In genomic region chr7:52609511-52609910, GRCh38 we compare ENCODE assay signal across 30 cellular contexts.
"Had no signal": no experiment of that assay in that cellular context is flagged by ENCODE, and none has a peak within 500 bp of the region (broad histone marks: within the 10 kb centered on the region; RNA-seq: fewer than 3 reads in every experiment).

No MANE protein-coding gene starts in this region.

- H2AFZ ChIP-seq: neural progenitor cell, parathyroid adenoma had no signal

- H3K9ac ChIP-seq: neural progenitor cell, parathyroid adenoma had no signal

- H3K36me3 ChIP-seq: neural progenitor cell, ovary, right lobe of liver, sigmoid colon, stomach, suprapubic skin, tibial artery, transverse colon, upper lobe of left lung, vagina had no signal

- H3K27me3 Mint-ChIP-seq: progenitor cell of endocrine pancreas; stimulated activated naive B cell treated with anti-CD40 and anti-IgM and Interleukin-4, amounts not matched to agents 10 μg/mL and 1 μg/mL and 100 μg/mL, for 72 hours; stimulated activated naive CD8-positive, alpha-beta T cell treated with anti-CD3 and anti-CD28 coated beads, Interleukin-15, Interleukin-2, amounts not matched to agents 100 ng/mL and 50 ng/mL, for 24 hours had no signal

- H3K4me2 ChIP-seq: neural progenitor cell had no signal

- H3K4me1 ChIP-seq: neural progenitor cell, parathyroid adenoma, psoas muscle, right lobe of liver, sigmoid colon, stomach, suprapubic skin, testis, tibial artery, transverse colon, upper lobe of left lung, vagina had no signal

- H3K79me2 ChIP-seq: parathyroid adenoma had no signal

- H3K27ac Mint-ChIP-seq: naive thymus-derived CD4-positive, alpha-beta T cell; natural killer cell; nephron; neural progenitor cell; progenitor cell of endocrine pancreas; stimulated activated effector memory CD8-positive, alpha-beta T cell treated with anti-CD3 and anti-CD28 coated beads, Interleukin-12 subunit alpha, Interleukin-12 subunit beta, amount 100 ng/mL, for 72 hours; stimulated activated naive B cell treated with anti-CD40 and anti-IgM and Interleukin-4, amounts not matched to agents 10 μg/mL and 1 μg/mL and 100 μg/mL, for 72 hours; stimulated activated naive CD8-positive, alpha-beta T cell treated with anti-CD3 and anti-CD28 coated beads, Interleukin-15, Interleukin-2, amounts not matched to agents 100 ng/mL and 50 ng/mL, for 24 hours had no signal

- FAIRE-seq: urothelium cell line had no signal

- DNase-seq: naive thymus-derived CD4-positive, alpha-beta T cell; natural killer cell; occipital lobe; ovary; posterior cingulate gyrus; psoas muscle; right lobe of liver; sigmoid colon; small intestine; stimulated activated CD4-positive, alpha-beta T cell treated with anti-CD3 and anti-CD28 coated beads, Interleukin-15, amount 100 ng/mL, for 24 hours; stimulated activated CD4-positive, alpha-beta T cell treated with anti-CD3 and anti-CD28 coated beads, Interleukin-2, amount 100 ng/mL, for 24 hours; stimulated activated CD4-positive, alpha-beta T cell treated with anti-CD3 and anti-CD28 coated beads, Interleukin-2, amount 100 ng/mL, for 48 hours; stimulated activated CD4-positive, alpha-beta T cell treated with anti-CD3 and anti-CD28 coated beads, Interleukin-4, amount 100 ng/mL, for 24 hours; stimulated activated naive B cell treated with anti-CD40 and anti-IgM and Interleukin-4, amounts not matched to agents 10 μg/mL and 1 μg/mL and 100 μg/mL, for 72 hours; stimulated activated naive CD4-positive, alpha-beta T cell treated with Interleukin-2 at 50 U/mL for 16 hours; stomach; testis; tibial artery; transverse colon; upper lobe of left lung had no signal

- H3K4me3 Mint-ChIP-seq: naive thymus-derived CD4-positive, alpha-beta T cell; natural killer cell; nephron; neural progenitor cell; stimulated activated effector memory CD8-positive, alpha-beta T cell treated with anti-CD3 and anti-CD28 coated beads, Interleukin-12 subunit alpha, Interleukin-12 subunit beta, amount 100 ng/mL, for 72 hours; stimulated activated naive B cell treated with anti-CD40 and anti-IgM and Interleukin-4, amounts not matched to agents 10 μg/mL and 1 μg/mL and 100 μg/mL, for 72 hours; stimulated activated naive CD8-positive, alpha-beta T cell treated with anti-CD3 and anti-CD28 coated beads, Interleukin-15, Interleukin-2, amounts not matched to agents 100 ng/mL and 50 ng/mL, for 24 hours had no signal

- H3K4me1 Mint-ChIP-seq: naive thymus-derived CD4-positive, alpha-beta T cell; natural killer cell; nephron; neural progenitor cell; stimulated activated effector memory CD8-positive, alpha-beta T cell treated with anti-CD3 and anti-CD28 coated beads, Interleukin-12 subunit alpha, Interleukin-12 subunit beta, amount 100 ng/mL, for 72 hours; stimulated activated naive B cell treated with anti-CD40 and anti-IgM and Interleukin-4, amounts not matched to agents 10 μg/mL and 1 μg/mL and 100 μg/mL, for 72 hours had no signal

- H3K27me3 ChIP-seq: neural progenitor cell, ovary, right lobe of liver, sigmoid colon, stomach, suprapubic skin, testis, tibial artery, transverse colon, upper lobe of left lung, vagina had no signal

- H3K9me3 ChIP-seq: ovary, right lobe of liver, sigmoid colon, suprapubic skin, testis, tibial artery, transverse colon, upper lobe of left lung, vagina had no signal

- H3K27ac ChIP-seq: neural progenitor cell, ovary, parathyroid adenoma, psoas muscle, right lobe of liver, sigmoid colon, stomach, suprapubic skin, testis, tibial artery, transverse colon, upper lobe of left lung, vagina had no signal

- ATAC-seq: naive thymus-derived CD4-positive, alpha-beta T cell; natural killer cell; psoas muscle; right cardiac atrium; right lobe of liver; stimulated activated effector memory CD8-positive, alpha-beta T cell treated with anti-CD3 and anti-CD28 coated beads, Interleukin-12 subunit alpha, Interleukin-12 subunit beta, amount 100 ng/mL, for 72 hours; stimulated activated naive B cell treated with anti-CD40 and anti-IgM and Interleukin-4, amounts not matched to agents 10 μg/mL and 1 μg/mL and 100 μg/mL, for 72 hours had no signal

- H3K36me3 Mint-ChIP-seq: naive thymus-derived CD4-positive, alpha-beta T cell; neural progenitor cell; stimulated activated effector memory CD8-positive, alpha-beta T cell treated with anti-CD3 and anti-CD28 coated beads, Interleukin-12 subunit alpha, Interleukin-12 subunit beta, amount 100 ng/mL, for 72 hours; stimulated activated naive B cell treated with anti-CD40 and anti-IgM and Interleukin-4, amounts not matched to agents 10 μg/mL and 1 μg/mL and 100 μg/mL, for 72 hours had no signal

- H3K4me3 ChIP-seq: neural progenitor cell, ovary, psoas muscle, right lobe of liver, sigmoid colon, stomach, suprapubic skin, testis, tibial artery, transverse colon, upper lobe of left lung, vagina had no signal
